1 cellular context compared by ENCODE assay signal in the genomic region with DNA sequence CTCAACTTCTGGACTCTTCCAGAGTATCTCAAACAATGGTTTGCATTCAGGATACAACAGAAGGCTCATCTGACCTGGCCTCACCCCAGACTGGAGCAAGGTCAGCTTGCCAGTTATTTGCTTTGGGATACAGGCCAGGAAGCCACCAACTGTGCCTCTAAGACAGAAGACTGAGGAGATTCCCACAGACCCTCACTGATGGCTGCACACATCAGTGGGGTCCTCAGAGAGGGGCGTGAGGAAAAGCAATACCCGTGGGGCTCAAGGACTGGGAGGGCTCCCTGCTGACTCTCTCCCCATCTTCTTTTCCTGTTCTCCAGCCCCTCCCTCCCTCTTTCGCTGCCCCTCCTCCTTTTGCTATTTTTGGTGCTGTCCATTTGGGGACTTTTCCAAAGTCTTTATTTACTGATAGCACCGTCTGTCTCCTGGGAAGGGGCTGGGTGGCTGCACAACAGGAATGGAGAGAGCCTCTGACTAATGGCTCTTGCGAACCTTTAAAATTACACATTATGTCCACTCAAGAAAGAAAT.
A peak's percentile ranks its signal among the peaks of the same experiment; 100 is the strongest.
TF ChIP-seq lines count a peak whose summit lies in the region.

No MANE protein-coding gene starts in this region.

TF ChIP-seq in HepG2, 621 proteins besides CTCF, POLR2A, EP300 and RAD21 (continued from another document and continues in another):
- TF ChIP-seq, protein P1, sequence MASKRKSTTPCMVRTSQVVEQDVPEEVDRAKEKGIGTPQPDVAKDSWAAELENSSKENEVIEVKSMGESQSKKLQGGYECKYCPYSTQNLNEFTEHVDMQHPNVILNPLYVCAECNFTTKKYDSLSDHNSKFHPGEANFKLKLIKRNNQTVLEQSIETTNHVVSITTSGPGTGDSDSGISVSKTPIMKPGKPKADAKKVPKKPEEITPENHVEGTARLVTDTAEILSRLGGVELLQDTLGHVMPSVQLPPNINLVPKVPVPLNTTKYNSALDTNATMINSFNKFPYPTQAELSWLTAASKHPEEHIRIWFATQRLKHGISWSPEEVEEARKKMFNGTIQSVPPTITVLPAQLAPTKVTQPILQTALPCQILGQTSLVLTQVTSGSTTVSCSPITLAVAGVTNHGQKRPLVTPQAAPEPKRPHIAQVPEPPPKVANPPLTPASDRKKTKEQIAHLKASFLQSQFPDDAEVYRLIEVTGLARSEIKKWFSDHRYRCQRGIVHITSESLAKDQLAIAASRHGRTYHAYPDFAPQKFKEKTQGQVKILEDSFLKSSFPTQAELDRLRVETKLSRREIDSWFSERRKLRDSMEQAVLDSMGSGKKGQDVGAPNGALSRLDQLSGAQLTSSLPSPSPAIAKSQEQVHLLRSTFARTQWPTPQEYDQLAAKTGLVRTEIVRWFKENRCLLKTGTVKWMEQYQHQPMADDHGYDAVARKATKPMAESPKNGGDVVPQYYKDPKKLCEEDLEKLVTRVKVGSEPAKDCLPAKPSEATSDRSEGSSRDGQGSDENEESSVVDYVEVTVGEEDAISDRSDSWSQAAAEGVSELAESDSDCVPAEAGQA (IDR thresholded peaks at IDR 0.05; ENCODE audit: low read depth): no peak
- TF ChIP-seq, protein P1 (CRISPR knock-in tag; IDR thresholded peaks at IDR 0.05; ENCODE audit: borderline replicate concordance): no peak
- TF ChIP-seq, protein P2, sequence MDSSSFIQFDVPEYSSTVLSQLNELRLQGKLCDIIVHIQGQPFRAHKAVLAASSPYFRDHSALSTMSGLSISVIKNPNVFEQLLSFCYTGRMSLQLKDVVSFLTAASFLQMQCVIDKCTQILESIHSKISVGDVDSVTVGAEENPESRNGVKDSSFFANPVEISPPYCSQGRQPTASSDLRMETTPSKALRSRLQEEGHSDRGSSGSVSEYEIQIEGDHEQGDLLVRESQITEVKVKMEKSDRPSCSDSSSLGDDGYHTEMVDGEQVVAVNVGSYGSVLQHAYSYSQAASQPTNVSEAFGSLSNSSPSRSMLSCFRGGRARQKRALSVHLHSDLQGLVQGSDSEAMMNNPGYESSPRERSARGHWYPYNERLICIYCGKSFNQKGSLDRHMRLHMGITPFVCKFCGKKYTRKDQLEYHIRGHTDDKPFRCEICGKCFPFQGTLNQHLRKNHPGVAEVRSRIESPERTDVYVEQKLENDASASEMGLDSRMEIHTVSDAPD (CRISPR knock-in tag; IDR thresholded peaks at IDR 0.05): 0 out of 2 replicates have a peak, but pooled peaks have one; percentile 43
- TF ChIP-seq, protein P3, sequence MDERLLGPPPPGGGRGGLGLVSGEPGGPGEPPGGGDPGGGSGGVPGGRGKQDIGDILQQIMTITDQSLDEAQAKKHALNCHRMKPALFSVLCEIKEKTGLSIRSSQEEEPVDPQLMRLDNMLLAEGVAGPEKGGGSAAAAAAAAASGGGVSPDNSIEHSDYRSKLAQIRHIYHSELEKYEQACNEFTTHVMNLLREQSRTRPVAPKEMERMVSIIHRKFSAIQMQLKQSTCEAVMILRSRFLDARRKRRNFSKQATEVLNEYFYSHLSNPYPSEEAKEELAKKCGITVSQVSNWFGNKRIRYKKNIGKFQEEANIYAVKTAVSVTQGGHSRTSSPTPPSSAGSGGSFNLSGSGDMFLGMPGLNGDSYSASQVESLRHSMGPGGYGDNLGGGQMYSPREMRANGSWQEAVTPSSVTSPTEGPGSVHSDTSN (CRISPR knock-in tag; IDR thresholded peaks at IDR 0.05): no peak
- TF ChIP-seq, protein P4, sequence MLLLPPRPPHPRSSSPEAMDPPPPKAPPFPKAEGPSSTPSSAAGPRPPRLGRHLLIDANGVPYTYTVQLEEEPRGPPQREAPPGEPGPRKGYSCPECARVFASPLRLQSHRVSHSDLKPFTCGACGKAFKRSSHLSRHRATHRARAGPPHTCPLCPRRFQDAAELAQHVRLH (CRISPR knock-in tag; IDR thresholded peaks at IDR 0.05; ENCODE audit: borderline replicate concordance, low read depth): no peak
- peak; percentile 47; the same call in 1 of the 2 replicates for TF ChIP-seq ATF1 (CRISPR knock-in tag; IDR thresholded peaks at IDR 0.05)
- TF ChIP-seq MYNN (CRISPR knock-in tag; IDR thresholded peaks at IDR 0.05; ENCODE audit: low read depth): no peak
- TF ChIP-seq, protein P5, sequence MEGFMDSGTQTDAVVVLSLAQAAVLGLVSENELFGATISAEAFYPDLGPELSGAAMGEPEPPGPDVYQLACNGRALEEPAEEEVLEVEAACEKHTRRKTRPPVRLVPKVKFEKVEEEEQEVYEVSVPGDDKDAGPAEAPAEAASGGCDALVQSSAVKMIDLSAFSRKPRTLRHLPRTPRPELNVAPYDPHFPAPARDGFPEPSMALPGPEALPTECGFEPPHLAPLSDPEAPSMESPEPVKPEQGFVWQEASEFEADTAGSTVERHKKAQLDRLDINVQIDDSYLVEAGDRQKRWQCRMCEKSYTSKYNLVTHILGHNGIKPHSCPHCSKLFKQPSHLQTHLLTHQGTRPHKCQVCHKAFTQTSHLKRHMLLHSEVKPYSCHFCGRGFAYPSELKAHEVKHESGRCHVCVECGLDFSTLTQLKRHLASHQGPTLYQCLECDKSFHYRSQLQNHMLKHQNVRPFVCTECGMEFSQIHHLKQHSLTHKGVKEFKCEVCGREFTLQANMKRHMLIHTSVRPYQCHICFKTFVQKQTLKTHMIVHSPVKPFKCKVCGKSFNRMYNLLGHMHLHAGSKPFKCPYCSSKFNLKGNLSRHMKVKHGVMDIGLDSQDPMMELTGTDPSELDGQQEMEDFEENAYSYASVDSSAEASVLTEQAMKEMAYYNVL (CRISPR knock-in tag; IDR thresholded peaks at IDR 0.05; ENCODE audit: borderline replicate concordance): no peak
- no peak for TF ChIP-seq RCOR2 (CRISPR knock-in tag; IDR thresholded peaks at IDR 0.05)
- TF ChIP-seq BHLHE40 (IDR thresholded peaks at IDR 0.05; ENCODE audit: low read length): 0 out of 2 replicates have a peak, but pooled peaks have one; percentile 21
- no peak for TF ChIP-seq PAWR (CRISPR knock-in tag; IDR thresholded peaks at IDR 0.05; ENCODE audit: borderline replicate concordance)
- peak; percentile 19 for TF ChIP-seq TEAD3 (CRISPR knock-in tag; optimal IDR thresholded peaks at IDR 0.05; ENCODE audit: borderline replicate concordance)
- TF ChIP-seq, protein P6, sequence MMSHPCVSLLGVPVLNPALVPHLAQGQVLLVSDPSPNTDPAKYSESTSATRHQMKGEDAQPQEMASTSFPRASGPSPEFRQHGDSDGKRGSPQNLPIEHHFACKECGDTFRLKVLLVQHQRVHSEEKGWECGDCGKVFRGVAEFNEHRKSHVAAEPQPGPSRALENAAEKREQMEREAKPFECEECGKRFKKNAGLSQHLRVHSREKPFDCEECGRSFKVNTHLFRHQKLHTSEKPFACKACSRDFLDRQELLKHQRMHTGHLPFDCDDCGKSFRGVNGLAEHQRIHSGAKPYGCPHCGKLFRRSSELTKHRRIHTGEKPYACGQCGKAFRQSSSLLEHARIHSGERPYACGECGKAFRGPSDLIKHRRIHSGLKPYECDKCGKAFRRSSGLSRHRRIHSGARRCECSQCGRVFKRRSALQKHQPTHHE (CRISPR knock-in tag; IDR thresholded peaks at IDR 0.05; ENCODE audit: borderline replicate concordance): no peak
- TF ChIP-seq HOXA9 (CRISPR knock-in tag; IDR thresholded peaks at IDR 0.05; ENCODE audit: borderline replicate concordance): no peak
- TF ChIP-seq TBP (CRISPR knock-in tag; IDR thresholded peaks at IDR 0.05): no peak
- TF ChIP-seq, protein P7, sequence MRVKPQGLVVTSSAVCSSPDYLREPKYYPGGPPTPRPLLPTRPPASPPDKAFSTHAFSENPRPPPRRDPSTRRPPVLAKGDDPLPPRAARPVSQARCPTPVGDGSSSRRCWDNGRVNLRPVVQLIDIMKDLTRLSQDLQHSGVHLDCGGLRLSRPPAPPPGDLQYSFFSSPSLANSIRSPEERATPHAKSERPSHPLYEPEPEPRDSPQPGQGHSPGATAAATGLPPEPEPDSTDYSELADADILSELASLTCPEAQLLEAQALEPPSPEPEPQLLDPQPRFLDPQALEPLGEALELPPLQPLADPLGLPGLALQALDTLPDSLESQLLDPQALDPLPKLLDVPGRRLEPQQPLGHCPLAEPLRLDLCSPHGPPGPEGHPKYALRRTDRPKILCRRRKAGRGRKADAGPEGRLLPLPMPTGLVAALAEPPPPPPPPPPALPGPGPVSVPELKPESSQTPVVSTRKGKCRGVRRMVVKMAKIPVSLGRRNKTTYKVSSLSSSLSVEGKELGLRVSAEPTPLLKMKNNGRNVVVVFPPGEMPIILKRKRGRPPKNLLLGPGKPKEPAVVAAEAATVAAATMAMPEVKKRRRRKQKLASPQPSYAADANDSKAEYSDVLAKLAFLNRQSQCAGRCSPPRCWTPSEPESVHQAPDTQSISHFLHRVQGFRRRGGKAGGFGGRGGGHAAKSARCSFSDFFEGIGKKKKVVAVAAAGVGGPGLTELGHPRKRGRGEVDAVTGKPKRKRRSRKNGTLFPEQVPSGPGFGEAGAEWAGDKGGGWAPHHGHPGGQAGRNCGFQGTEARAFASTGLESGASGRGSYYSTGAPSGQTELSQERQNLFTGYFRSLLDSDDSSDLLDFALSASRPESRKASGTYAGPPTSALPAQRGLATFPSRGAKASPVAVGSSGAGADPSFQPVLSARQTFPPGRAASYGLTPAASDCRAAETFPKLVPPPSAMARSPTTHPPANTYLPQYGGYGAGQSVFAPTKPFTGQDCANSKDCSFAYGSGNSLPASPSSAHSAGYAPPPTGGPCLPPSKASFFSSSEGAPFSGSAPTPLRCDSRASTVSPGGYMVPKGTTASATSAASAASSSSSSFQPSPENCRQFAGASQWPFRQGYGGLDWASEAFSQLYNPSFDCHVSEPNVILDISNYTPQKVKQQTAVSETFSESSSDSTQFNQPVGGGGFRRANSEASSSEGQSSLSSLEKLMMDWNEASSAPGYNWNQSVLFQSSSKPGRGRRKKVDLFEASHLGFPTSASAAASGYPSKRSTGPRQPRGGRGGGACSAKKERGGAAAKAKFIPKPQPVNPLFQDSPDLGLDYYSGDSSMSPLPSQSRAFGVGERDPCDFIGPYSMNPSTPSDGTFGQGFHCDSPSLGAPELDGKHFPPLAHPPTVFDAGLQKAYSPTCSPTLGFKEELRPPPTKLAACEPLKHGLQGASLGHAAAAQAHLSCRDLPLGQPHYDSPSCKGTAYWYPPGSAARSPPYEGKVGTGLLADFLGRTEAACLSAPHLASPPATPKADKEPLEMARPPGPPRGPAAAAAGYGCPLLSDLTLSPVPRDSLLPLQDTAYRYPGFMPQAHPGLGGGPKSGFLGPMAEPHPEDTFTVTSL (CRISPR knock-in tag; IDR thresholded peaks at IDR 0.05; ENCODE audit: borderline replicate concordance): 0 out of 2 replicates have a peak, but pooled peaks have one; percentile 1
- no peak for TF ChIP-seq ZNF232 (CRISPR knock-in tag; IDR thresholded peaks at IDR 0.05; ENCODE audit: borderline replicate concordance)
- TF ChIP-seq, protein P8, sequence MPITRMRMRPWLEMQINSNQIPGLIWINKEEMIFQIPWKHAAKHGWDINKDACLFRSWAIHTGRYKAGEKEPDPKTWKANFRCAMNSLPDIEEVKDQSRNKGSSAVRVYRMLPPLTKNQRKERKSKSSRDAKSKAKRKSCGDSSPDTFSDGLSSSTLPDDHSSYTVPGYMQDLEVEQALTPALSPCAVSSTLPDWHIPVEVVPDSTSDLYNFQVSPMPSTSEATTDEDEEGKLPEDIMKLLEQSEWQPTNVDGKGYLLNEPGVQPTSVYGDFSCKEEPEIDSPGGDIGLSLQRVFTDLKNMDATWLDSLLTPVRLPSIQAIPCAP (CRISPR knock-in tag; IDR thresholded peaks at IDR 0.05; ENCODE audit: low read depth): no peak
- TF ChIP-seq ZNF598 (CRISPR knock-in tag; IDR thresholded peaks at IDR 0.05; ENCODE audit: borderline replicate concordance): no peak
- TF ChIP-seq ZNF274 (CRISPR knock-in tag; IDR thresholded peaks at IDR 0.05): no peak
- TF ChIP-seq, protein P9, sequence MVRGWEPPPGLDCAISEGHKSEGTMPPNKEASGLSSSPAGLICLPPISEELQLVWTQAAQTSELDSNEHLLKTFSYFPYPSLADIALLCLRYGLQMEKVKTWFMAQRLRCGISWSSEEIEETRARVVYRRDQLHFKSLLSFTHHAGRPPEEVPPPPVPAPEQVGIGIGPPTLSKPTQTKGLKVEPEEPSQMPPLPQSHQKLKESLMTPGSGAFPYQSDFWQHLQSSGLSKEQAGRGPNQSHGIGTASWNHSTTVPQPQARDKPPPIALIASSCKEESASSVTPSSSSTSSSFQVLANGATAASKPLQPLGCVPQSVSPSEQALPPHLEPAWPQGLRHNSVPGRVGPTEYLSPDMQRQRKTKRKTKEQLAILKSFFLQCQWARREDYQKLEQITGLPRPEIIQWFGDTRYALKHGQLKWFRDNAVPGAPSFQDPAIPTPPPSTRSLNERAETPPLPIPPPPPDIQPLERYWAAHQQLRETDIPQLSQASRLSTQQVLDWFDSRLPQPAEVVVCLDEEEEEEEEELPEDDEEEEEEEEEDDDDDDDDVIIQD (CRISPR knock-in tag; IDR thresholded peaks at IDR 0.05; ENCODE audit: low read depth): no peak
- TF ChIP-seq FOSL2 (CRISPR knock-in tag; IDR thresholded peaks at IDR 0.05): peak; percentile 51
- TF ChIP-seq NCOR1 (IDR thresholded peaks at IDR 0.05; ENCODE audit: borderline replicate concordance, low read length): peak; percentile 42
- no peak for TF ChIP-seq SMAD3 (CRISPR knock-in tag; IDR thresholded peaks at IDR 0.05)
- peak; percentile 57; the same call in 1 of the 2 replicates for TF ChIP-seq TGIF2 (CRISPR knock-in tag; IDR thresholded peaks at IDR 0.05)
- no peak for TF ChIP-seq FOXM1 (CRISPR knock-in tag; IDR thresholded peaks at IDR 0.05)
- peak; percentile 82 for TF ChIP-seq HDAC2 (CRISPR knock-in tag; IDR thresholded peaks at IDR 0.05)
- TF ChIP-seq ZNF34 (CRISPR knock-in tag; IDR thresholded peaks at IDR 0.05; ENCODE audit: borderline replicate concordance): no peak
- no peak for TF ChIP-seq ELF4 (CRISPR knock-in tag; IDR thresholded peaks at IDR 0.05; ENCODE audit: borderline replicate concordance)
- TF ChIP-seq, protein P10, sequence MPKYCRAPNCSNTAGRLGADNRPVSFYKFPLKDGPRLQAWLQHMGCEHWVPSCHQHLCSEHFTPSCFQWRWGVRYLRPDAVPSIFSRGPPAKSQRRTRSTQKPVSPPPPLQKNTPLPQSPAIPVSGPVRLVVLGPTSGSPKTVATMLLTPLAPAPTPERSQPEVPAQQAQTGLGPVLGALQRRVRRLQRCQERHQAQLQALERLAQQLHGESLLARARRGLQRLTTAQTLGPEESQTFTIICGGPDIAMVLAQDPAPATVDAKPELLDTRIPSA (CRISPR knock-in tag; IDR thresholded peaks at IDR 0.05; ENCODE audit: borderline replicate concordance): no peak
- TF ChIP-seq GATAD2A (CRISPR knock-in tag; IDR thresholded peaks at IDR 0.05): peak; percentile 82
- TF ChIP-seq NR2F1 (CRISPR knock-in tag; IDR thresholded peaks at IDR 0.05): peak; percentile 10 to 49; a peak in 1 of 4 replicates
